10 cellular contexts compared by ENCODE assay signal in genomic region chr3:66495633-66496032, GRCh38. TPM values are rescaled to one million over a fixed set of nuclear protein-coding genes. Genes with fewer than 3 reads are reported as not detected.
DNase-seq lines count a peak whose midpoint lies in the region; ATAC-seq and TF ChIP-seq lines count a peak whose summit lies in the region.
"Had no signal": no experiment of that assay in that cellular context is flagged by ENCODE, and none has a peak within 500 bp of the region (broad histone marks: within the 10 kb centered on the region; RNA-seq: fewer than 3 reads in every experiment).

No MANE protein-coding gene starts in this region.

- no TSS peak for BruUV-seq in OCI-LY7 (replicated peaks; lab: Mats Ljungman, UMichigan)
- no TSS peak for BruUV-seq in A673 (replicated peaks; lab: Mats Ljungman, UMichigan)

- DNase-seq in GM23338 (ENCODE audit: low spot score) (peak; percentile 86), OCI-LY7 (ENCODE audit: low spot score) (peak; percentile 79), glutamatergic neuron (peak; percentile 36), psoas muscle (no peak), A673 (ENCODE audit: low spot score) (no peak), smooth muscle cell (lab: John Stamatoyannopoulos, UW; ENCODE audit: unreplicated experiment) (no peak)
- DNase-seq: NCI-H1092 treated with DMSO at 0.1 percent for 48 hours; stimulated activated CD4-positive, alpha-beta T cell treated with anti-CD3 and anti-CD28 coated beads, Interleukin-1b, Interleukin-23, amount 100 ng/mL, for 48 hours had no signal

- H3K9me2 ChIP-seq in GM23338 (ENCODE audit: insufficient read depth) (no peaks in the 10 kb centered on the region), OCI-LY7 (ENCODE audit: insufficient read depth, low read length) (no peaks in the 10 kb centered on the region)

- H3K9me3 ChIP-seq in OCI-LY7 (ENCODE audit: low read length) (no peaks in the 10 kb centered on the region), psoas muscle (no peaks in the 10 kb centered on the region), A673 (ENCODE audit: low read depth, low read length, poor library complexity, severe bottlenecking) (no peaks in the 10 kb centered on the region), smooth muscle cell (replicated peaks; ENCODE audit: low read depth) (no peaks in the 10 kb centered on the region)

- H3K4me1 Mint-ChIP-seq in GM23338 (peaks cover 75% of the 10 kb centered on the region), glutamatergic neuron (ENCODE audit: low read depth, unreplicated experiment) (peaks cover 42% of the 10 kb centered on the region)

- POLR2A ChIA-PET in OCI-LY7 (lab: Charles Lee), result interaction anchor here (0.9 to 9.0 kb wide), 6 partner anchors 9 to 550 kb away, joined by 3 to 100 read pairs (median 33); no protein-coding TSS in a partner anchor
- POLR2A ChIA-PET in A673 (lab: Charles Lee; ENCODE audit: low non-redundant PET), result no interaction called here

- H3K4me2 ChIP-seq in GM23338 (peak overlapping the region; percentile 89), OCI-LY7 (ENCODE audit: low read length) (peak overlapping the region; percentile 92), smooth muscle cell (no peak overlapping the region)

- CTCF ChIA-PET in OCI-LY7 (lab: Charles Lee; ENCODE audit: unreplicated experiment) (no interaction called here), A673 (lab: Charles Lee) (no interaction called here)

- H3K27me3 Mint-ChIP-seq in GM23338 (ENCODE audit: insufficient read depth, low read depth, poor library complexity) (peaks cover 3% of the 10 kb centered on the region), glutamatergic neuron (ENCODE audit: unreplicated experiment) (peaks cover 4% of the 10 kb centered on the region)

- 12 to 19% (median 13%) methylated on average over 3 of the region's 3 CpGs for WGBS in psoas muscle, 3 donors
- 66% methylated on average over 3 of the region's 3 CpGs for WGBS in smooth muscle cell (ENCODE audit: low lambda C conversion rate)

- H3K9me3 Mint-ChIP-seq in GM23338 (0 out of 3 replicates have a peak, but pooled peaks cover 2% of the 10 kb centered on the region), glutamatergic neuron (ENCODE audit: unreplicated experiment) (peaks cover 10% of the 10 kb centered on the region)
- H3K9me3 Mint-ChIP-seq: mesothelial cell of epicardium had no signal

- TF ChIP-seq CTCF in GM23338 (conservative IDR thresholded peaks at IDR 0.05; ENCODE audit: low read depth in 2 of 2), result no peak
- TF ChIP-seq CTCF in OCI-LY7 (conservative IDR thresholded peaks at IDR 0.05; ENCODE audit: low read length), result no peak
- no peak for TF ChIP-seq CTCF in glutamatergic neuron (IDR thresholded peaks at IDR 0.05; ENCODE audit: partially characterized antibody, unreplicated experiment)
- TF ChIP-seq CTCF in psoas muscle (IDR thresholded peaks at IDR 0.05), result no peak
- no peak for TF ChIP-seq CTCF in A673 (conservative IDR thresholded peaks at IDR 0.05; ENCODE audit: low read depth, low read length)
- no peak for TF ChIP-seq CTCF in smooth muscle cell (IDR thresholded peaks at IDR 0.05; ENCODE audit: borderline replicate concordance, insufficient read depth, poor library complexity, severe bottlenecking)

- peak; percentile 75 for ATAC-seq in GM23338
- no peak for ATAC-seq in psoas muscle
- ATAC-seq in HG03175 (IDR thresholded peaks at IDR 0.05; ENCODE audit: unreplicated experiment), result no peak

- H2AFZ ChIP-seq in GM23338 (no peak overlapping the region), OCI-LY7 (ENCODE audit: low read length) (no peak overlapping the region), smooth muscle cell (ENCODE audit: low read depth) (no peak overlapping the region)

- H3K4me1 ChIP-seq in GM23338 (ENCODE audit: insufficient read depth) (peaks cover 69% of the 10 kb centered on the region), OCI-LY7 (ENCODE audit: insufficient read depth, low read length, poor library complexity, severe bottlenecking) (peaks cover 64% of the 10 kb centered on the region), psoas muscle (peaks cover 71% of the 10 kb centered on the region), A673 (ENCODE audit: insufficient read depth, low read length, poor library complexity, severe bottlenecking) (peaks cover 24% of the 10 kb centered on the region), smooth muscle cell (ENCODE audit: low read depth) (peaks cover 74% of the 10 kb centered on the region)

- H3K27ac ChIP-seq in GM23338 (ENCODE audit: low read depth) (peak overlapping the region; percentile 85), OCI-LY7 (ENCODE audit: low read depth, low read length, poor library complexity, severe bottlenecking) (peak overlapping the region; percentile 97), psoas muscle (peak overlapping the region; percentile 40), A673 (ENCODE audit: low read depth, low read length, poor library complexity, severe bottlenecking) (no peak overlapping the region), smooth muscle cell (ENCODE audit: low read depth) (no peak overlapping the region)

- H3K36me3 ChIP-seq in GM23338 (ENCODE audit: insufficient read depth), result no peaks in the 10 kb centered on the region
- peaks cover 26% of the 10 kb centered on the region for H3K36me3 ChIP-seq in OCI-LY7 (ENCODE audit: insufficient read depth, low read length)
- no peaks in the 10 kb centered on the region for H3K36me3 ChIP-seq in psoas muscle (ENCODE audit: insufficient read depth in 1 of 2, low read depth in 1 of 2)
- no peaks in the 10 kb centered on the region for H3K36me3 ChIP-seq in A673 (ENCODE audit: insufficient read depth, low read length, poor library complexity, severe bottlenecking)
- H3K36me3 ChIP-seq in smooth muscle cell (ENCODE audit: low read depth), result no peaks in the 10 kb centered on the region

- H3K27me3 ChIP-seq in GM23338 (ENCODE audit: insufficient read depth) (no peaks in the 10 kb centered on the region), psoas muscle (ENCODE audit: insufficient read depth in 3 of 3, low read length in 2 of 3) (no peaks in the 10 kb centered on the region), A673 (replicated peaks; ENCODE audit: insufficient read depth, low read depth, low read length, poor library complexity) (no peaks in the 10 kb centered on the region), smooth muscle cell (ENCODE audit: low read depth) (peaks cover 4% of the 10 kb centered on the region)

- H3K36me3 Mint-ChIP-seq in GM23338 (ENCODE audit: low read depth) (peaks cover 9% of the 10 kb centered on the region; the same call in 2 of the 3 replicates), glutamatergic neuron (ENCODE audit: unreplicated experiment) (no peaks in the 10 kb centered on the region)
- H3K36me3 Mint-ChIP-seq: mesothelial cell of epicardium had no signal

- H3F3A ChIP-seq in GM23338 (replicated peaks; ENCODE audit: low read depth) (0 out of 2 replicates have a peak, but pooled peaks cover 6% of the 10 kb centered on the region), smooth muscle cell (ENCODE audit: low read depth) (no peaks in the 10 kb centered on the region)

- intact Hi-C loops in OCI-LY7 (cut with micrococcal nuclease; ENCODE audit: unreplicated experiment), result loop anchor here (5.0 to 10.0 kb wide), 4 partner anchors 218 to 1189 kb away; no protein-coding TSS in a partner anchor
- intact Hi-C loops in psoas muscle (cut with DNase I), result loop anchor here (5.0 kb wide), 2 partner anchors 88 to 218 kb away; no protein-coding TSS in a partner anchor
- intact Hi-C loops in A673 (cut with micrococcal nuclease; ENCODE audit: unreplicated experiment), result loop anchor here (10.0 kb wide), 1 partner anchor 91 kb away; no protein-coding TSS in a partner anchor

- peaks cover 79% of the 10 kb centered on the region for H3K79me2 ChIP-seq in GM23338 (replicated peaks; ENCODE audit: insufficient read depth)
- H3K79me2 ChIP-seq in OCI-LY7 (ENCODE audit: insufficient read depth, low read depth, low read length), result peaks cover 99% of the 10 kb centered on the region
- peaks cover 85% of the 10 kb centered on the region for H3K79me2 ChIP-seq in smooth muscle cell (ENCODE audit: low read depth)

- H4K20me1 ChIP-seq in GM23338 (replicated peaks; ENCODE audit: insufficient read depth), result peaks cover 3% of the 10 kb centered on the region; the same call in 1 of the 2 replicates
- no peaks in the 10 kb centered on the region for H4K20me1 ChIP-seq in OCI-LY7 (ENCODE audit: insufficient read depth, low read length)
- H4K20me1 ChIP-seq in smooth muscle cell (ENCODE audit: low read depth), result peaks cover 86% of the 10 kb centered on the region

- H3K27ac Mint-ChIP-seq in GM23338, result peak overlapping the region; percentile 90
- no peak overlapping the region for H3K27ac Mint-ChIP-seq in glutamatergic neuron (ENCODE audit: unreplicated experiment)
- H3K27ac Mint-ChIP-seq: mesothelial cell of epicardium had no signal

- peak overlapping the region; percentile 69 for H3K4me3 ChIP-seq in GM23338
- peak overlapping the region; percentile 98 for H3K4me3 ChIP-seq in OCI-LY7 (ENCODE audit: low read depth, low read length, poor library complexity, severe bottlenecking)
- peak overlapping the region; percentile 13 for H3K4me3 ChIP-seq in psoas muscle
- no peak overlapping the region for H3K4me3 ChIP-seq in A673 (ENCODE audit: low read depth, low read length, poor library complexity, severe bottlenecking)
- H3K4me3 ChIP-seq in smooth muscle cell, result no peak overlapping the region

- H3K4me3 Mint-ChIP-seq in GM23338 (peak overlapping the region; percentile 95), glutamatergic neuron (ENCODE audit: unreplicated experiment) (peak overlapping the region; percentile 40)
- H3K4me3 Mint-ChIP-seq: mesothelial cell of epicardium had no signal

- no peak overlapping the region for H3K9ac ChIP-seq in smooth muscle cell (ENCODE audit: low read depth)

TF ChIP-seq in GM23338, 12 proteins besides CTCF, POLR2A, EP300 and RAD21 (continues in another document):
- TF ChIP-seq ZNF331 (CRISPR knock-in tag; IDR thresholded peaks at IDR 0.05; ENCODE audit: low read depth), result no peak

RNA-seq across cellular contexts. Expression of gene LRIG1, which starts 5.2 kb away (rescaled TPM):
- 116 and 134 TPM in 2 replicates for total RNA-seq in GM23338 (2014; rRNA removed; shearing (Covaris generic))
- 39.9 and 40.0 TPM in 2 replicates for polyA plus RNA-seq in GM23338 (2016; fragmentation: Nextera tagmentation; extraction: Ambion mirVana)
- total RNA-seq in OCI-LY7 (2014; rRNA removed; shearing (Covaris generic)), result 74.5 and 115 TPM in 2 replicates
- total RNA-seq in OCI-LY7 (2022), result 84.2 and 113 TPM in 2 replicates
- total RNA-seq in glutamatergic neuron (ENCODE audit: unreplicated experiment), result 30.2 TPM
- total RNA-seq in psoas muscle, result 100 to 1,000 TPM in 1 of 4 donors, 10 to 100 TPM in 3; 41.1 to 119 (median 49.8) TPM
- 10 to 100 TPM in 2 of 3 donors, 1 to 10 TPM in 1; 9.8 to 29.4 (median 29.0) TPM for polyA plus RNA-seq in psoas muscle
- 24.1 and 24.9 TPM in 2 replicates for total RNA-seq in A673 (2021)
- total RNA-seq in smooth muscle cell, result 26.5 and 28.1 TPM in 2 replicates
- polyA plus RNA-seq in smooth muscle cell, result 22.9 and 31.3 TPM in 2 replicates

Comparison
In these comparisons a context has a peak if more than half of its experiments do, and no peak if none do; other contexts are left out.
1. DNase-seq: peak in GM23338 (single experiment), OCI-LY7 (single experiment) and glutamatergic neuron (single experiment); none in psoas muscle (0 of 2), A673 (single experiment) and smooth muscle cell (single experiment).
2. H3K27ac ChIP-seq: peak in GM23338 (single experiment), OCI-LY7 (single experiment) and psoas muscle (single experiment); none in A673 (single experiment) and smooth muscle cell (single experiment).
3. H3K4me3 ChIP-seq: peak in GM23338 (single experiment), OCI-LY7 (single experiment) and psoas muscle (single experiment); none in A673 (single experiment) and smooth muscle cell (single experiment).